ENCODE assay signal across 23 cellular contexts in the genomic region with DNA sequence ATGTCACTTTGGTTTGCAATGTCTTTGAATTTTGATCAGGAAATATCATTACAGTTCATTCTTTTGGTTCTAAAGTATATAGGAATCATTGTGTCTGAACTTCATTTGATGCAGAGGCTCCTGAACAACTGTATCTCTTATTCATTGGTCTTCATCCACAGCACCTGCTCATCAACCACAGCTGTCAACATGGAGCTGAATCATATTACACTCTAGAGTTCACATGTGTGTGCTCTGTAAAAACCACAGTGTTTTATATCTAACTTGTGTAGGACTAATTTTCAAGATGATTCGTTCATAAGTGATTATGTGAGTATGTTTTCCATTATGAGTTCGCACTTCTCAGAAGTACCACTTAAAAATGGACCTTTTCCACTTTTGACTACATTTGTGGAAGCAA.
"Had no signal": no experiment of that assay in that cellular context is flagged by ENCODE, and none has a peak within 500 bp of the region (broad histone marks: within the 10 kb centered on the region; RNA-seq: fewer than 3 reads in every experiment).

No MANE protein-coding gene starts in this region.

- H3K36me3 ChIP-seq: colonic mucosa, neutrophil, ovary, prostate gland, uterus had no signal

- DNase-seq: activated B cell treated with CpG ODN at 0.5 μM for 24 hours; activated CD4-positive, alpha-beta T cell treated with anti-CD3 and anti-CD28 coated beads for 36 hours; activated CD4-positive, alpha-beta T cell treated with anti-CD3 and anti-CD28 coated beads, Interleukin-2, amount 50 U/mL, for 4 hours; activated CD8-positive, alpha-beta memory T cell treated with anti-CD3 and anti-CD28 coated beads, Interleukin-2, amount 50 U/mL, for 48 hours; activated naive CD4-positive, alpha-beta T cell; activated T-cell treated with anti-CD3 and anti-CD28 coated beads, Interleukin-2, amount 50 U/mL, for 4 hours; colonic mucosa; dorsolateral prefrontal cortex; effector memory CD8-positive, alpha-beta T cell; islet precursor cell; left cardiac atrium; midbrain; ovary; T1000; trophoblast cell; uterus had no signal

- H3K4me1 Mint-ChIP-seq: activated B cell treated with CpG ODN at 0.5 μM for 24 hours; activated CD4-positive, alpha-beta T cell treated with anti-CD3 and anti-CD28 coated beads for 36 hours; stimulated activated memory B cell treated with anti-CD40 and anti-IgM and Interleukin-4, amounts not matched to agents 10 μg/mL and 1 μg/mL and 100 μg/mL, for 72 hours had no signal

- H3K4me3 ChIP-seq: colonic mucosa, dorsolateral prefrontal cortex, ovary, prostate gland, uterus had no signal

- H3K27me3 Mint-ChIP-seq: activated B cell treated with CpG ODN at 0.5 μM for 24 hours; activated CD4-positive, alpha-beta T cell treated with anti-CD3 and anti-CD28 coated beads for 36 hours; activated naive CD8-positive, alpha-beta T cell; effector memory CD8-positive, alpha-beta T cell; natural killer cell treated with Interleukin-12 subunit alpha and Interleukin-12 subunit beta and Interleukin-15 and Interleukin-18, amount 100 ng/mL, for 72 hours; stimulated activated memory B cell treated with anti-CD40 and anti-IgM and Interleukin-4, amounts not matched to agents 10 μg/mL and 1 μg/mL and 100 μg/mL, for 72 hours had no signal

- H3K4me3 Mint-ChIP-seq: activated B cell treated with CpG ODN at 0.5 μM for 24 hours; activated CD4-positive, alpha-beta T cell treated with anti-CD3 and anti-CD28 coated beads for 36 hours; activated naive CD8-positive, alpha-beta T cell; activated T-cell treated with anti-CD3 and anti-CD28 coated beads, Interleukin-2, amount 50 U/mL, for 4 hours; effector memory CD8-positive, alpha-beta T cell; natural killer cell treated with Interleukin-12 subunit alpha and Interleukin-12 subunit beta and Interleukin-15 and Interleukin-18, amount 100 ng/mL, for 72 hours; stimulated activated memory B cell treated with anti-CD40 and anti-IgM and Interleukin-4, amounts not matched to agents 10 μg/mL and 1 μg/mL and 100 μg/mL, for 72 hours had no signal

- H3K9me3 Mint-ChIP-seq: activated B cell treated with CpG ODN at 0.5 μM for 24 hours; activated T-cell treated with anti-CD3 and anti-CD28 coated beads, Interleukin-2, amount 50 U/mL, for 4 hours; activated T-helper 2 cell treated with anti-CD3 and anti-CD28 coated beads, Interferon-gamma antibody, Interleukin-2, Interleukin-4, amounts not matched to agents 10 μg/mL and 5 μg/mL and 100 μg/mL, durations not matched to agents 14 hours and 24 hours and 36 hours; stimulated activated memory B cell treated with anti-CD40 and anti-IgM and Interleukin-4, amounts not matched to agents 10 μg/mL and 1 μg/mL and 100 μg/mL, for 72 hours had no signal

- H3K27ac Mint-ChIP-seq: activated B cell treated with CpG ODN at 0.5 μM for 24 hours; activated CD4-positive, alpha-beta T cell treated with anti-CD3 and anti-CD28 coated beads for 36 hours; activated naive CD8-positive, alpha-beta T cell; activated T-helper 2 cell treated with anti-CD3 and anti-CD28 coated beads, Interferon-gamma antibody, Interleukin-2, Interleukin-4, amounts not matched to agents 10 μg/mL and 5 μg/mL and 100 μg/mL, durations not matched to agents 14 hours and 24 hours and 36 hours; effector memory CD8-positive, alpha-beta T cell; natural killer cell treated with Interleukin-12 subunit alpha and Interleukin-12 subunit beta and Interleukin-15 and Interleukin-18, amount 100 ng/mL, for 72 hours; stimulated activated memory B cell treated with anti-CD40 and anti-IgM and Interleukin-4, amounts not matched to agents 10 μg/mL and 1 μg/mL and 100 μg/mL, for 72 hours had no signal

- H3K4me1 ChIP-seq: colonic mucosa, prostate gland, uterus had no signal

- ATAC-seq: activated CD4-positive, alpha-beta T cell treated with anti-CD3 and anti-CD28 coated beads for 36 hours; activated T-cell treated with anti-CD3 and anti-CD28 coated beads, Interleukin-2, amount 50 U/mL, for 4 hours; effector memory CD8-positive, alpha-beta T cell; esophagus mucosa; left cardiac atrium; natural killer cell treated with Interleukin-12 subunit alpha and Interleukin-12 subunit beta and Interleukin-15 and Interleukin-18, amount 100 ng/mL, for 72 hours; stimulated activated memory B cell treated with anti-CD40 and anti-IgM and Interleukin-4, amounts not matched to agents 10 μg/mL and 1 μg/mL and 100 μg/mL, for 72 hours had no signal

- H3K9me3 ChIP-seq: colonic mucosa, neutrophil, ovary, prostate gland, uterus had no signal

- H3K27ac ChIP-seq: colonic mucosa, dorsolateral prefrontal cortex, neutrophil, ovary, prostate gland, uterus had no signal

- H3K27me3 ChIP-seq: colonic mucosa, dorsolateral prefrontal cortex, neutrophil, ovary, uterus had no signal

- H3K36me3 Mint-ChIP-seq: activated naive CD8-positive, alpha-beta T cell; natural killer cell treated with Interleukin-12 subunit alpha and Interleukin-12 subunit beta and Interleukin-15 and Interleukin-18, amount 100 ng/mL, for 72 hours; stimulated activated memory B cell treated with anti-CD40 and anti-IgM and Interleukin-4, amounts not matched to agents 10 μg/mL and 1 μg/mL and 100 μg/mL, for 72 hours had no signal
